ENCODE assay signal across 20 cellular contexts in genomic region chr3:127157181-127157828, GRCh38. TPM values are rescaled to one million over a fixed set of nuclear protein-coding genes. Genes with fewer than 3 reads are reported as not detected.
DNase-seq lines count a peak whose midpoint lies in the region; TF ChIP-seq lines count a peak whose summit lies in the region.
"Had no signal": no experiment of that assay in that cellular context is flagged by ENCODE, and none has a peak within 500 bp of the region (broad histone marks: within the 10 kb centered on the region; RNA-seq: fewer than 3 reads in every experiment).

No MANE protein-coding gene starts in this region.

- intact Hi-C loops in transverse colon (cut with DNase I; ENCODE audit: low total_unique reads), result no loop called here
- intact Hi-C loops in vagina (cut with DNase I), result no loop called here

- H3K9me3 Mint-ChIP-seq in activated T-cell treated with anti-CD3 and anti-CD28 coated beads, Interleukin-2, amount 50 U/mL, for 24 hours, result no peaks in the 10 kb centered on the region
- no peaks in the 10 kb centered on the region for H3K9me3 Mint-ChIP-seq in HFFc6
- H3K9me3 Mint-ChIP-seq: activated naive CD4-positive, alpha-beta T cell treated with anti-CD3 and anti-CD28 coated beads, Interleukin-2, amount 50 U/mL, for 24 hours; CD4-positive, alpha-beta T cell; nephron progenitor cell; stimulated activated effector memory CD8-positive, alpha-beta T cell treated with anti-CD3 and anti-CD28 coated beads, Interleukin-12 subunit alpha, Interleukin-12 subunit beta, amount 100 ng/mL, for 72 hours; WTC11 had no signal

- TF ChIP-seq POLR2A in transverse colon (IDR thresholded peaks at IDR 0.05), result no peak
- no peak for TF ChIP-seq POLR2A in vagina (IDR thresholded peaks at IDR 0.05)

- H3K27ac Mint-ChIP-seq in activated T-cell treated with anti-CD3 and anti-CD28 coated beads, Interleukin-2, amount 50 U/mL, for 24 hours, result no peak overlapping the region
- H3K27ac Mint-ChIP-seq in HFFc6, result no peak overlapping the region
- H3K27ac Mint-ChIP-seq: activated naive CD4-positive, alpha-beta T cell treated with anti-CD3 and anti-CD28 coated beads, Interleukin-2, amount 50 U/mL, for 24 hours; CD4-positive, alpha-beta T cell; stimulated activated effector memory CD8-positive, alpha-beta T cell treated with anti-CD3 and anti-CD28 coated beads, Interleukin-12 subunit alpha, Interleukin-12 subunit beta, amount 100 ng/mL, for 72 hours; WTC11 had no signal

- no peaks in the 10 kb centered on the region for H3K4me1 Mint-ChIP-seq in activated T-cell treated with anti-CD3 and anti-CD28 coated beads, Interleukin-2, amount 50 U/mL, for 24 hours (ENCODE audit: low read depth)
- peaks cover 1% of the 10 kb centered on the region; the same call in 1 of the 2 replicates for H3K4me1 Mint-ChIP-seq in HFFc6 (ENCODE audit: low read depth)
- H3K4me1 Mint-ChIP-seq: activated naive CD4-positive, alpha-beta T cell treated with anti-CD3 and anti-CD28 coated beads, Interleukin-2, amount 50 U/mL, for 24 hours; stimulated activated effector memory CD8-positive, alpha-beta T cell treated with anti-CD3 and anti-CD28 coated beads, Interleukin-12 subunit alpha, Interleukin-12 subunit beta, amount 100 ng/mL, for 72 hours had no signal

- peak; percentile 12 for DNase-seq in activated T-cell treated with anti-CD3 and anti-CD28 coated beads, Interleukin-2, amount 50 U/mL, for 24 hours
- DNase-seq in activated T-cell treated with anti-CD3 and anti-CD28 coated beads, Interleukin-2, amount 50 U/mL, for 48 hours, result no peak
- DNase-seq in NCI-H2171 (lab: John Stamatoyannopoulos, UW) (peak; percentile 83), SHP77 (lab: John Stamatoyannopoulos, UW) (peak; percentile 41 to 76), transverse colon (peak; percentile 24), HFFc6 (no peak), vagina (ENCODE audit: extremely low spot score in 2 of 2) (no peak)
- no peak for DNase-seq in activated T-cell treated with anti-CD3 and anti-CD28 coated beads, Interleukin-2, amount 50 U/mL, for 1 hour
- DNase-seq: effector CD8-positive, alpha-beta T cell; nephron progenitor cell; OCI-M1; right cardiac atrium had no signal

- peaks cover 11% of the 10 kb centered on the region for H3K27me3 Mint-ChIP-seq in activated T-cell treated with anti-CD3 and anti-CD28 coated beads, Interleukin-2, amount 50 U/mL, for 24 hours
- peaks cover 11% of the 10 kb centered on the region; the same call in 1 of the 2 replicates for H3K27me3 Mint-ChIP-seq in HFFc6 (ENCODE audit: insufficient read depth)
- H3K27me3 Mint-ChIP-seq: CD4-positive, alpha-beta T cell had no signal

- WGBS in transverse colon (ENCODE audit: low coverage in 1 of 2), 2 donors, result 0 to 21% methylated on average over 3 to 11 of the region's 13 CpGs

- H3K4me3 ChIP-seq in transverse colon, result no peak overlapping the region
- H3K4me3 ChIP-seq in vagina, result no peak overlapping the region
- H3K4me3 ChIP-seq: breast epithelium, lung had no signal

- H3K36me3 Mint-ChIP-seq in activated T-cell treated with anti-CD3 and anti-CD28 coated beads, Interleukin-2, amount 50 U/mL, for 24 hours (ENCODE audit: low read depth), result no peaks in the 10 kb centered on the region
- no peaks in the 10 kb centered on the region for H3K36me3 Mint-ChIP-seq in HFFc6 (ENCODE audit: low read depth)
- H3K36me3 Mint-ChIP-seq: activated naive CD4-positive, alpha-beta T cell treated with anti-CD3 and anti-CD28 coated beads, Interleukin-2, amount 50 U/mL, for 24 hours; stimulated activated effector memory CD8-positive, alpha-beta T cell treated with anti-CD3 and anti-CD28 coated beads, Interleukin-12 subunit alpha, Interleukin-12 subunit beta, amount 100 ng/mL, for 72 hours; WTC11 had no signal

- H3K9me3 ChIP-seq in transverse colon (no peaks in the 10 kb centered on the region), vagina (no peaks in the 10 kb centered on the region)
- H3K9me3 ChIP-seq: breast epithelium had no signal

- H3K27me3 ChIP-seq in transverse colon (peaks cover 19% of the 10 kb centered on the region), vagina (no peaks in the 10 kb centered on the region)

- H3K4me3 Mint-ChIP-seq in activated T-cell treated with anti-CD3 and anti-CD28 coated beads, Interleukin-2, amount 50 U/mL, for 24 hours, result no peak overlapping the region
- H3K4me3 Mint-ChIP-seq in HFFc6, result no peak overlapping the region
- H3K4me3 Mint-ChIP-seq: activated naive CD4-positive, alpha-beta T cell treated with anti-CD3 and anti-CD28 coated beads, Interleukin-2, amount 50 U/mL, for 24 hours; CD4-positive, alpha-beta T cell; nephron progenitor cell; stimulated activated effector memory CD8-positive, alpha-beta T cell treated with anti-CD3 and anti-CD28 coated beads, Interleukin-12 subunit alpha, Interleukin-12 subunit beta, amount 100 ng/mL, for 72 hours; WTC11 had no signal

- H3K27ac ChIP-seq in transverse colon (no peak overlapping the region), vagina (no peak overlapping the region)
- H3K27ac ChIP-seq: breast epithelium had no signal

- H3K4me1 ChIP-seq in transverse colon (peaks cover 0 to 3% (median 0%) of the 10 kb centered on the region in 4 donors), vagina (no peaks in the 10 kb centered on the region)
- H3K4me1 ChIP-seq: breast epithelium had no signal

- in situ Hi-C loops in transverse colon (cut with MboI; ENCODE audit: low pct_ligation_motif_present in 1 of 4, low pct_unique_long_range_greater_than_20kb in 1 of 4, low sequenced_read_pairs in 3 of 4), result no loop called here

- TF ChIP-seq EP300 in transverse colon (IDR thresholded peaks at IDR 0.05; ENCODE audit: low read depth), result no peak

- H3K36me3 ChIP-seq in transverse colon (no peaks in the 10 kb centered on the region), vagina (no peaks in the 10 kb centered on the region)
- H3K36me3 ChIP-seq: breast epithelium had no signal

- TF ChIP-seq CTCF in transverse colon (IDR thresholded peaks at IDR 0.05) (no peak), HFFc6 (IDR thresholded peaks at IDR 0.05) (no peak), vagina (IDR thresholded peaks at IDR 0.05) (no peak)

RNA-seq across cellular contexts. Expression of gene PRR23E, which starts 35.6 kb away (rescaled TPM):
- total RNA-seq in transverse colon (not detected), vagina (not detected)
- total RNA-seq in HFFc6 (2021; fragmentation: NEBNext Ultra II Directional; extraction: Animal tissue kit (Norgen Biotek cat#: 25700)), result not detected
- total RNA-seq: A172; breast epithelium; CD4-positive, alpha-beta T cell; lung; right cardiac atrium; ureter; WTC11 had no signal

Comparison
In these comparisons a context has a peak if more than half of its experiments do, and no peak if none do; other contexts are left out.
1. DNase-seq: peak in activated T-cell treated with anti-CD3 and anti-CD28 coated beads, Interleukin-2, amount 50 U/mL, for 24 hours (single experiment), NCI-H2171 (single experiment), SHP77 (2 of 2) and transverse colon (single experiment); none in activated T-cell treated with anti-CD3 and anti-CD28 coated beads, Interleukin-2, amount 50 U/mL, for 48 hours (0 of 2), HFFc6 (single experiment), activated T-cell treated with anti-CD3 and anti-CD28 coated beads, Interleukin-2, amount 50 U/mL, for 1 hour (single experiment) and vagina (0 of 2).